Comparison of ENCODE assay signal across 12 cellular contexts in genomic region chr1:204463125-204464060, GRCh38. TPM values are rescaled to one million over a fixed set of nuclear protein-coding genes. Genes with fewer than 3 reads are reported as not detected.
A peak's percentile ranks its signal among the peaks of the same experiment; 100 is the strongest.
DNase-seq lines count a peak whose midpoint lies in the region; ATAC-seq and TF ChIP-seq lines count a peak whose summit lies in the region.
"Had no signal": no experiment of that assay in that cellular context is flagged by ENCODE, and none has a peak within 500 bp of the region (broad histone marks: within the 10 kb centered on the region; RNA-seq: fewer than 3 reads in every experiment).

No MANE protein-coding gene starts in this region.

- 76% methylated on average over 10 of the region's 10 CpGs for WGBS in hepatocyte (ENCODE audit: low lambda C conversion rate, missing lambda C conversion rate)
- WGBS in testis, 2 donors: 58 to 62% methylated on average over 10 of the region's 10 CpGs

- H4K20me1 ChIP-seq in hepatocyte (ENCODE audit: insufficient read depth, poor library complexity, severe bottlenecking): no peaks in the 10 kb centered on the region

- TF ChIP-seq CTCF in HEK293 (tag by site-specific recombination; IDR thresholded peaks at IDR 0.05) (no peak), hepatocyte (IDR thresholded peaks at IDR 0.05; ENCODE audit: poor library complexity) (no peak), testis (IDR thresholded peaks at IDR 0.05) (no peak)

- H3K4me3 ChIP-seq in HEK293 (ENCODE audit: low read depth, low read length): no peak overlapping the region
- no peak overlapping the region for H3K4me3 ChIP-seq in hepatocyte
- no peak overlapping the region for H3K4me3 ChIP-seq in HAP-1
- no peak overlapping the region for H3K4me3 ChIP-seq in testis

- no peaks in the 10 kb centered on the region for H3K27me3 ChIP-seq in hepatocyte
- H3K27me3 ChIP-seq in HAP-1 (ENCODE audit: low read depth): no peaks in the 10 kb centered on the region
- H3K27me3 ChIP-seq in testis: no peaks in the 10 kb centered on the region

- peak overlapping the region; percentile 6 for H3K4me3 Mint-ChIP-seq in activated naive CD8-positive, alpha-beta T cell treated with anti-CD3 and anti-CD28 coated beads, Interleukin-2, amount 50 U/mL, for 24 hours
- H3K4me3 Mint-ChIP-seq in stimulated activated memory B cell treated with anti-CD40 and anti-IgM and Interleukin-4, amounts not matched to agents 10 μg/mL and 1 μg/mL and 100 μg/mL, for 72 hours: no peak overlapping the region
- H3K4me3 Mint-ChIP-seq: activated naive CD8-positive, alpha-beta T cell treated with anti-CD3 and anti-CD28 coated beads, Interleukin-2, amount 10 ng/mL, durations not matched to agents 7 days and 5 days; endodermal cell; natural killer cell; WTC11 had no signal

- no peaks in the 10 kb centered on the region for H3K9me3 ChIP-seq in HEK293 (ENCODE audit: control insufficient read depth, insufficient read depth, low read depth, low read length)
- H3K9me3 ChIP-seq in hepatocyte (ENCODE audit: low read depth): no peaks in the 10 kb centered on the region
- H3K9me3 ChIP-seq in HAP-1: no peaks in the 10 kb centered on the region
- H3K9me3 ChIP-seq in testis: no peaks in the 10 kb centered on the region

- peaks cover 75% of the 10 kb centered on the region for H3K4me1 Mint-ChIP-seq in activated naive CD8-positive, alpha-beta T cell treated with anti-CD3 and anti-CD28 coated beads, Interleukin-2, amount 50 U/mL, for 24 hours
- peaks cover 97% of the 10 kb centered on the region for H3K4me1 Mint-ChIP-seq in stimulated activated memory B cell treated with anti-CD40 and anti-IgM and Interleukin-4, amounts not matched to agents 10 μg/mL and 1 μg/mL and 100 μg/mL, for 72 hours
- H3K4me1 Mint-ChIP-seq: endodermal cell had no signal

- H3K9me3 Mint-ChIP-seq in activated naive CD8-positive, alpha-beta T cell treated with anti-CD3 and anti-CD28 coated beads, Interleukin-2, amount 50 U/mL, for 24 hours: no peaks in the 10 kb centered on the region
- H3K9me3 Mint-ChIP-seq in stimulated activated memory B cell treated with anti-CD40 and anti-IgM and Interleukin-4, amounts not matched to agents 10 μg/mL and 1 μg/mL and 100 μg/mL, for 72 hours: no peaks in the 10 kb centered on the region
- H3K9me3 Mint-ChIP-seq: activated naive CD8-positive, alpha-beta T cell treated with anti-CD3 and anti-CD28 coated beads, Interleukin-2, amount 10 ng/mL, durations not matched to agents 7 days and 5 days; natural killer cell; WTC11 had no signal

- H3K4me1 ChIP-seq in HEK293 (ENCODE audit: control insufficient read depth, insufficient read depth, low read length): no peaks in the 10 kb centered on the region
- peaks cover 7% of the 10 kb centered on the region for H3K4me1 ChIP-seq in hepatocyte (ENCODE audit: insufficient read depth)
- H3K4me1 ChIP-seq in HAP-1: no peaks in the 10 kb centered on the region
- H3K4me1 ChIP-seq in testis: peaks cover 40% of the 10 kb centered on the region

- no peak overlapping the region for H2AFZ ChIP-seq in hepatocyte

- H3K9me2 ChIP-seq in hepatocyte (replicated peaks; ENCODE audit: insufficient read depth): no peaks in the 10 kb centered on the region

- H3K79me2 ChIP-seq in hepatocyte: no peaks in the 10 kb centered on the region

- no peak overlapping the region for H3K27ac ChIP-seq in HEK293 (ENCODE audit: extremely low read depth, low read depth, low read length)
- H3K27ac ChIP-seq in hepatocyte: peak overlapping the region; percentile 54
- peak overlapping the region in 1 of 2 donors; percentile 41 for H3K27ac ChIP-seq in testis

- in situ Hi-C loops in HAP-1 (cut with MboI; ENCODE audit: low sequenced_read_pairs): no loop called here

- ATAC-seq in activated naive CD8-positive, alpha-beta T cell treated with anti-CD3 and anti-CD28 coated beads, Interleukin-2, amount 50 U/mL, for 24 hours: no peak
- no peak for ATAC-seq in stimulated activated memory B cell treated with anti-CD40 and anti-IgM and Interleukin-4, amounts not matched to agents 10 μg/mL and 1 μg/mL and 100 μg/mL, for 72 hours
- ATAC-seq in GM18867 (IDR thresholded peaks at IDR 0.05; ENCODE audit: unreplicated experiment): no peak
- ATAC-seq: natural killer cell, WTC11 had no signal

- no peak overlapping the region for H3K4me2 ChIP-seq in hepatocyte

- H3K36me3 ChIP-seq in HEK293 (ENCODE audit: control insufficient read depth in 2 of 2, insufficient read depth in 1 of 2, low read length in 2 of 2) (peaks cover 0 to 16% of the 10 kb centered on the region in 2 experiments; a peak in 1 of 3 replicates), hepatocyte (replicated peaks; ENCODE audit: insufficient read depth, low read depth) (no peaks in the 10 kb centered on the region), HAP-1 (replicated peaks) (peaks cover 5% of the 10 kb centered on the region), testis (ENCODE audit: low read depth, missing control alignments) (no peaks in the 10 kb centered on the region)

- POLR2A ChIA-PET in HEK293 (lab: Yijun Ruan, JAX): no interaction called here

- H3K27ac Mint-ChIP-seq in activated naive CD8-positive, alpha-beta T cell treated with anti-CD3 and anti-CD28 coated beads, Interleukin-2, amount 50 U/mL, for 24 hours: no peak overlapping the region
- H3K27ac Mint-ChIP-seq in stimulated activated memory B cell treated with anti-CD40 and anti-IgM and Interleukin-4, amounts not matched to agents 10 μg/mL and 1 μg/mL and 100 μg/mL, for 72 hours: peak overlapping the region; percentile 89
- H3K27ac Mint-ChIP-seq: endodermal cell, natural killer cell, WTC11 had no signal

- no peak for DNase-seq in activated naive CD8-positive, alpha-beta T cell treated with anti-CD3 and anti-CD28 coated beads, Interleukin-2, amount 50 U/mL, for 24 hours
- DNase-seq in hepatocyte (ENCODE audit: low spot score) (peak; percentile 44), HAP-1 (ENCODE audit: low spot score in 2 of 2) (no peak), testis (no peak)
- DNase-seq: activated naive CD8-positive, alpha-beta T cell treated with anti-CD3 and anti-CD28 coated beads, Interleukin-2, amount 10 ng/mL, durations not matched to agents 7 days and 5 days; endodermal cell; natural killer cell; NCI-H2081 had no signal

- intact Hi-C loops in testis (cut with DNase I; ENCODE audit: low total_unique reads): no loop called here

- CTCF ChIA-PET in HEK293 (lab: Yijun Ruan, JAX): interaction anchor here (0.6 to 1.1 kb wide), 2 partner anchors 17 to 285 kb away, joined by 3 to 4 read pairs; no protein-coding TSS in a partner anchor

- no peak for TF ChIP-seq POLR2A in testis (IDR thresholded peaks at IDR 0.05)

- no peaks in the 10 kb centered on the region for H3K27me3 Mint-ChIP-seq in activated naive CD8-positive, alpha-beta T cell treated with anti-CD3 and anti-CD28 coated beads, Interleukin-2, amount 50 U/mL, for 24 hours
- no peaks in the 10 kb centered on the region for H3K27me3 Mint-ChIP-seq in stimulated activated memory B cell treated with anti-CD40 and anti-IgM and Interleukin-4, amounts not matched to agents 10 μg/mL and 1 μg/mL and 100 μg/mL, for 72 hours
- H3K27me3 Mint-ChIP-seq: activated naive CD8-positive, alpha-beta T cell treated with anti-CD3 and anti-CD28 coated beads, Interleukin-2, amount 10 ng/mL, durations not matched to agents 7 days and 5 days had no signal

- H3K36me3 Mint-ChIP-seq in activated naive CD8-positive, alpha-beta T cell treated with anti-CD3 and anti-CD28 coated beads, Interleukin-2, amount 50 U/mL, for 24 hours (ENCODE audit: low read depth): peaks cover 20% of the 10 kb centered on the region
- H3K36me3 Mint-ChIP-seq in stimulated activated memory B cell treated with anti-CD40 and anti-IgM and Interleukin-4, amounts not matched to agents 10 μg/mL and 1 μg/mL and 100 μg/mL, for 72 hours: peaks cover 60% of the 10 kb centered on the region
- H3K36me3 Mint-ChIP-seq: natural killer cell had no signal

TF ChIP-seq in HEK293, 187 proteins besides CTCF, POLR2A, EP300 and RAD21:
- TF ChIP-seq EGR2 (tag by site-specific recombination; IDR thresholded peaks at IDR 0.05; ENCODE audit: low read depth) (peak; percentile 57; the same call in 1 of the 2 replicates), ZEB2 (tag by site-specific recombination; IDR thresholded peaks at IDR 0.05) (no peak)

RNA-seq across cellular contexts. Expression of gene PIK3C2B, which starts 31.2 kb away (rescaled TPM):
- total RNA-seq in hepatocyte: 19.7 and 26.0 TPM in 2 replicates
- polyA plus RNA-seq in hepatocyte: 15.5 and 18.8 TPM in 2 replicates
- total RNA-seq in testis: 10 to 100 TPM; 12.7 to 20.1 TPM
- 7.6 TPM for polyA plus RNA-seq in testis (ENCODE audit: insufficient read depth, low read depth, low replicate concordance)

RNA-seq across cellular contexts. Expression of gene PPP1R15B, which starts 51.8 kb away (rescaled TPM):
- 66.9 and 77.0 TPM in 2 replicates for total RNA-seq in hepatocyte
- polyA plus RNA-seq in hepatocyte: 31.2 and 34.0 TPM in 2 replicates
- total RNA-seq in testis: 10 to 100 TPM; 40.1 to 42.0 TPM
- polyA plus RNA-seq in testis (ENCODE audit: insufficient read depth, low read depth, low replicate concordance): 22.5 TPM

RNA-seq across cellular contexts. Expression of gene MDM4, which starts 52.8 kb away (rescaled TPM):
- total RNA-seq in hepatocyte: 42.3 and 47.8 TPM in 2 replicates
- polyA plus RNA-seq in hepatocyte: 15.4 and 22.5 TPM in 2 replicates
- 100 to 1,000 TPM in 1 of 2 donors, 10 to 100 TPM in 1; 96.2 to 110 TPM for total RNA-seq in testis
- polyA plus RNA-seq in testis (ENCODE audit: insufficient read depth, low read depth, low replicate concordance): 43.3 TPM
